Comparison of ENCODE assay signal across 13 cellular contexts in the genomic region with DNA sequence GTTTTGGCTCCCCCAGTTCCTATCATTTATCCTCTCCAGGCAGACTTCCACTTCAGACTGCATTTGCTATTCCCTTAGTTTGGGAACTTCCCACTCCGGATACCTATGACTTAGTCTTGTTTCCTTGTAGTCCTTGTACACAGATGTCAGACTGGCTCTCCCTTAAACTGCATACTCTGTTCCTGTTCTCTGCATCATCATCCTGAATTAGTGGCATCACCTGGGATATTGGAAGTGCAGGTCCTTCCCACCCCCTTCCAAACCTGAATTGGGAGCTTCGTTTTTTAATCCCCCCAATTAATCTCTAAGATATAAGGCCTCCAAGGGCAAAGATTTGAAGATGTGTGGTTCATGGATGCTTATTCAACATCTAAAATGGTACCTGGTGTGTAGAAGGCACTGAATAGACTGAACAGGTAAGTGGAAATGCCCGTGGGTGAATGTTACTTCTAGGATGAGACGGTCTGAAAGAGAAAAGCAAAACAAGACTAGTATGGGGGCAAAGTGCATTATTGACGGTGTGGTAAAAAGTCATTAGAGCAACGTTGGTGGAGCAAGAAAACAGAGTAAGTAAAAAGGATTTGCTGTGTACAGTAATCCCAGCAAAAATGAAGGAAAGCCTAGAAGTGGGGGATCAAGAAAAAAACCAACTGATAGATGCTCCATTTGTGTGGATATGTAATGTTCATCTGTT. TPM values are rescaled to one million over a fixed set of nuclear protein-coding genes. Genes with fewer than 3 reads are reported as not detected.
A peak's percentile ranks its signal among the peaks of the same experiment; 100 is the strongest.
DNase-seq lines count a peak whose midpoint lies in the region; ATAC-seq and TF ChIP-seq lines count a peak whose summit lies in the region.
"Had no signal": no experiment of that assay in that cellular context is flagged by ENCODE, and none has a peak within 500 bp of the region (broad histone marks: within the 10 kb centered on the region; RNA-seq: fewer than 3 reads in every experiment).

No MANE protein-coding gene starts in this region.

- H3K4me1 ChIP-seq in GM23338 (ENCODE audit: insufficient read depth) (no peaks in the 10 kb centered on the region; the same call in 1 of the 2 replicates), right lobe of liver (peaks cover 0 to 67% (median 12%) of the 10 kb centered on the region in 4 donors)
- H3K4me1 ChIP-seq: BE2C had no signal

- no peak overlapping the region for H3K4me3 ChIP-seq in GM23338
- no peak overlapping the region for H3K4me3 ChIP-seq in SU-DHL-6 (ENCODE audit: insufficient read depth, low read length, poor library complexity, severe bottlenecking)
- H3K4me3 ChIP-seq in right lobe of liver = no peak overlapping the region
- H3K4me3 ChIP-seq: transverse colon had no signal

- BruUV-seq in Calu3 (replicated peaks; lab: Mats Ljungman, UMichigan) = no TSS peak

- H3K9me3 Mint-ChIP-seq in Calu3 (ENCODE audit: low read depth, unreplicated experiment) = no peaks in the 10 kb centered on the region
- no peaks in the 10 kb centered on the region; the same call in 2 of the 3 replicates for H3K9me3 Mint-ChIP-seq in GM23338

- H2AFZ ChIP-seq in GM23338 = no peak overlapping the region
- no peak overlapping the region for H2AFZ ChIP-seq in SU-DHL-6 (ENCODE audit: low read depth, low read length, severe bottlenecking)

- H3K4me1 Mint-ChIP-seq in Calu3 (ENCODE audit: low read depth, unreplicated experiment) (peaks cover 10% of the 10 kb centered on the region), GM23338 (peaks cover 24% of the 10 kb centered on the region; the same call in 2 of the 3 replicates)

- H3K4me2 ChIP-seq in GM23338 (no peak overlapping the region), SU-DHL-6 (ENCODE audit: low read depth, low read length, poor library complexity, severe bottlenecking) (no peak overlapping the region)

- CTCF ChIA-PET in Calu3 (lab: Charles Lee) = no interaction called here

- WGBS in right lobe of liver (ENCODE audit: insufficient coverage, low coverage, low lambda C conversion rate, missing lambda C conversion rate) = 41% methylated on average over 6 of the region's 6 CpGs

- no peak for TF ChIP-seq POLR2A in right lobe of liver (IDR thresholded peaks at IDR 0.05)

- peaks cover 22% of the 10 kb centered on the region for H3K36me3 Mint-ChIP-seq in Calu3 (ENCODE audit: insufficient read depth, unreplicated experiment)
- H3K36me3 Mint-ChIP-seq in GM23338 (ENCODE audit: low read depth) = peaks cover 69% of the 10 kb centered on the region

- H3K27me3 Mint-ChIP-seq in Calu3 (ENCODE audit: unreplicated experiment) = no peaks in the 10 kb centered on the region
- peaks cover 10% of the 10 kb centered on the region for H3K27me3 Mint-ChIP-seq in GM23338 (ENCODE audit: insufficient read depth, low read depth, poor library complexity)

- H3K9me3 ChIP-seq in SU-DHL-6 (ENCODE audit: insufficient read depth, low read length) (no peaks in the 10 kb centered on the region), right lobe of liver (no peaks in the 10 kb centered on the region)
- H3K9me3 ChIP-seq: BE2C, transverse colon had no signal

- H3F3A ChIP-seq in GM23338 (replicated peaks; ENCODE audit: low read depth) (peaks cover 34% of the 10 kb centered on the region), SU-DHL-6 (ENCODE audit: insufficient read depth) (peaks cover 99% of the 10 kb centered on the region)

- H3K27ac ChIP-seq in GM23338 (ENCODE audit: low read depth) (peak overlapping the region; percentile 34), SU-DHL-6 (ENCODE audit: low read depth, low read length) (peak overlapping the region; percentile 12; the same call in 1 of the 2 replicates), right lobe of liver (peak overlapping the region in 1 of 3 donors; percentile 6)
- H3K27ac ChIP-seq: transverse colon had no signal

- TF ChIP-seq CTCF in Calu3 (IDR thresholded peaks at IDR 0.05; ENCODE audit: unreplicated experiment) (no peak), GM23338 (conservative IDR thresholded peaks at IDR 0.05; ENCODE audit: low read depth in 2 of 2) (no peak), SU-DHL-6 (IDR thresholded peaks at IDR 0.05; ENCODE audit: insufficient read depth, low read length, poor library complexity, severe bottlenecking) (no peak), right lobe of liver (IDR thresholded peaks at IDR 0.05) (no peak)

- H3K79me2 ChIP-seq in GM23338 (replicated peaks; ENCODE audit: insufficient read depth) = peaks cover 22% of the 10 kb centered on the region
- peaks cover 16% of the 10 kb centered on the region for H3K79me2 ChIP-seq in SU-DHL-6 (ENCODE audit: insufficient read depth, low read length)

- H4K20me1 ChIP-seq in GM23338 (replicated peaks; ENCODE audit: insufficient read depth) (peaks cover 55% of the 10 kb centered on the region), SU-DHL-6 (ENCODE audit: low read depth, low read length) (peaks cover 47% of the 10 kb centered on the region)

- peaks cover 48% of the 10 kb centered on the region for H3K36me3 ChIP-seq in GM23338 (ENCODE audit: insufficient read depth)
- peaks cover 57% of the 10 kb centered on the region for H3K36me3 ChIP-seq in SU-DHL-6 (ENCODE audit: low read length)
- peaks cover 0 to 9% (median 3%) of the 10 kb centered on the region in 4 donors for H3K36me3 ChIP-seq in right lobe of liver

- intact Hi-C loops in Calu3 (cut with micrococcal nuclease; ENCODE audit: unreplicated experiment) = no loop called here
- intact Hi-C loops in right lobe of liver (cut with DNase I) = no loop called here

- ATAC-seq in GM23338 (peak; percentile 2; the same call in 2 of the 3 replicates), right lobe of liver (peak; percentile 28 to 48 (median 33))

- H3K9me2 ChIP-seq in GM23338 (ENCODE audit: insufficient read depth) (no peaks in the 10 kb centered on the region), SU-DHL-6 (replicated peaks; ENCODE audit: insufficient read depth, low read length) (no peaks in the 10 kb centered on the region)

- H3K27me3 ChIP-seq in GM23338 (ENCODE audit: insufficient read depth) = no peaks in the 10 kb centered on the region
- no peaks in the 10 kb centered on the region for H3K27me3 ChIP-seq in SU-DHL-6 (ENCODE audit: low read length)
- no peaks in the 10 kb centered on the region for H3K27me3 ChIP-seq in right lobe of liver
- H3K27me3 ChIP-seq: BE2C, transverse colon had no signal

- H3K27ac Mint-ChIP-seq in Calu3 (ENCODE audit: unreplicated experiment) = peak overlapping the region; percentile 44
- H3K27ac Mint-ChIP-seq in GM23338 = peak overlapping the region; percentile 21

- H3K9ac ChIP-seq in SU-DHL-6 (ENCODE audit: low read length) = no peak overlapping the region

- no peak overlapping the region for H3K4me3 Mint-ChIP-seq in Calu3 (ENCODE audit: low read depth, unreplicated experiment)
- H3K4me3 Mint-ChIP-seq in GM23338 = no peak overlapping the region

- DNase-seq in Calu3 (no peak), GM23338 (ENCODE audit: low spot score) (no peak), right lobe of liver (no peak), T-helper 1 cell (no peak)
- no peak for DNase-seq in activated CD8-positive, alpha-beta memory T cell treated with anti-CD3 and anti-CD28 coated beads, Interleukin-2, amount 50 U/mL, for 48 hours
- no peak for DNase-seq in stimulated activated CD4-positive, alpha-beta T cell treated with anti-CD3 and anti-CD28 coated beads, Interleukin-1b, Interleukin-23, amount 100 ng/mL, for 48 hours
- DNase-seq: activated CD4-positive, alpha-beta T cell treated with anti-CD3 and anti-CD28 coated beads for 1 hour; BE2C; hypothalamus; NCI-H226; NK-92 treated with Interleukin-12 subunit alpha and Interleukin-12 subunit beta, amount 100 ng/mL, for 24 hours; transverse colon had no signal

TF ChIP-seq in GM23338, 12 proteins besides CTCF, POLR2A, EP300 and RAD21:
- TF ChIP-seq POLR2AphosphoS5 (IDR thresholded peaks at IDR 0.05; ENCODE audit: low read depth) (peak; percentile 48), EZH2phosphoT487 (IDR thresholded peaks at IDR 0.05; ENCODE audit: unreplicated experiment) (no peak)

RNA-seq across cellular contexts. Expression of a gene that starts 9.6 kb away (rescaled TPM):
- 3.4 and 4.1 TPM in 2 replicates for total RNA-seq in Calu3 (2022)
- total RNA-seq in GM23338 (2014; rRNA removed; shearing (Covaris generic)) = 44.8 and 46.0 TPM in 2 replicates
- 9.1 and 14.8 TPM in 2 replicates for polyA plus RNA-seq in GM23338 (2016; fragmentation: Nextera tagmentation; extraction: Ambion mirVana)
- 1 to 10 TPM; 1.8 to 3.8 (median 2.4) TPM for total RNA-seq in right lobe of liver

RNA-seq across cellular contexts. Expression of a gene that starts 41.4 kb away (rescaled TPM):
- total RNA-seq in Calu3 (2022) = not detected in 2 replicates
- total RNA-seq in GM23338 (2014; rRNA removed; shearing (Covaris generic)) = 1.1 and 1.2 TPM in 2 replicates
- polyA plus RNA-seq in GM23338 (2016; fragmentation: Nextera tagmentation; extraction: Ambion mirVana) = 0.78 and 0.95 TPM in 2 replicates
- total RNA-seq in right lobe of liver = under 1 TPM; 0.12 to 0.99 (median 0.66) TPM
